Comparison of ENCODE assay signal across 1 cellular context in the genomic region with DNA sequence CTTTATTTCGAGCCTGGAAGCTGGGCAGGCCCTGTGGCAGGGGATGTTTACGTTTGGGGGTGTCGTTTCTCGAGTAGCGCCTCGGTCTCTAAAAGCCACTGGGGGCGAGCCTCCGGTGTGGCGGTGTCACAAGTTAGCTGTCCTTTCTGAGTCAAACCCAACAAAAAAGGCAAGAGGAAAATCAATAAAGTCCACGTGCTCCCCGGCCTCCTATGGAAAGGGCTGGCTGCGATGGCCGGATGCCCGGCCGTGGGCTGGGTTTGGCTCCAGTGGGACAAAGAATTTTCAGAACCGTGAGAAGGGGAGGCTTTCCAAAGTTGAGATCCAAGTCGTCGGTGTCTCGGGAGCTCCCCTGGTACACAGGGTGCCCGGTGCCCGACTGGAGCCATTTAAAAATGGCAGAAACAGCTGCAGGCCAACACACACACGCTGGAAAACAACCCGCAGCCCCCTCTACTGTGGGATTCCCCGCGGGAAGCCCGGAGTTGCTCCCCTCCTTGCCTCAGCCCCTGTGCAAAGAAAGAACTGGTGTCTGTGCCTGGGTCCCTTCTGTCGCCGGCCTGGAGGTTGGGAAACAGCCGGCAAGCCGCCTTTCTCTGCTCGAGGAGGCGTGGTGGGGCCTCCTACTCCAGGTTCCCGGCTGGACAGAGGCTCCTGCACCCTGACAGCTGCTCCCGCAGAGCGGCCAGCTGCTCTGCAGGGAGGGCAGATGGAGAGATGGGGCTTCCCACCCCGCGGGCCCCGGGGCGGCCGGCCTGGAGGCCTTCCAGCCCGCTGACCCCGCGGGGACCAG.
TF ChIP-seq lines count a peak whose summit lies in the region.

No MANE protein-coding gene starts in this region.

TF ChIP-seq in HepG2, 621 proteins besides CTCF, POLR2A, EP300 and RAD21 (continued from another document and continues in another):
- TF ChIP-seq, protein P1, sequence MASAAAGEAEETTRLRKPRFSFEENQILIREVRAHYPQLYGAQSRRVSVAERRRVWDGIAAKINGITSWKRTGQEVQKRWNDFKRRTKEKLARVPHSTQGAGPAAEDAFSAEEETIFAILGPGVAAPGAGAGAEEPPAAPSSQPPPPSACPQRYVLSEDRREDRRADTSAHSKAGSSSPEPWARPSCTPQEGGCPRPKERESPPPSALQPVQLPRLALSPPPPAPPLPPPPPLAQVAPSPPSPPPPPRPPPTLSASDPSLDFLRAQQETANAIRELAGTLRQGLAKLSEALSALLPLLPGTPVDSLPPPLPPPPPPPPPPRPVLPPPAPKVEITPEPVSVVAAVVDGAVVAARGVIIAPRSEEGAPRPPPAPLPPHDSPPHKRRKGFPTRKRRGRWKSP (CRISPR knock-in tag; IDR thresholded peaks at IDR 0.05), result peak; percentile 18
- TF ChIP-seq ZNF343 (CRISPR knock-in tag; IDR thresholded peaks at IDR 0.05) (no peak), SP140L (CRISPR knock-in tag; IDR thresholded peaks at IDR 0.05; ENCODE audit: borderline replicate concordance) (0 out of 2 replicates have a peak, but pooled peaks have one; percentile 19), FOXP1 (IDR thresholded peaks at IDR 0.05) (no peak), FOXP1 (CRISPR knock-in tag; IDR thresholded peaks at IDR 0.05) (peak; percentile 28), SOX6 (IDR thresholded peaks at IDR 0.05) (no peak), SOX6 (CRISPR knock-in tag; IDR thresholded peaks at IDR 0.05) (peak; percentile 81), RORA (CRISPR knock-in tag; IDR thresholded peaks at IDR 0.05) (0 out of 2 replicates have a peak, but pooled peaks have one; percentile 72), GATAD2A (CRISPR knock-in tag; IDR thresholded peaks at IDR 0.05) (peak; percentile 78), HOXA3 (CRISPR knock-in tag; IDR thresholded peaks at IDR 0.05) (peak; percentile 38; the same call in 1 of the 2 replicates), GTF2F1 (IDR thresholded peaks at IDR 0.05; ENCODE audit: low read length) (no peak), NFYB (CRISPR knock-in tag; IDR thresholded peaks at IDR 0.05) (peak; percentile 65), ZNF292 (CRISPR knock-in tag; IDR thresholded peaks at IDR 0.05; ENCODE audit: borderline replicate concordance, low read depth) (peak; percentile 65; the same call in 1 of the 2 replicates), MIXL1 (CRISPR knock-in tag; IDR thresholded peaks at IDR 0.05) (peak; percentile 55; the same call in 1 of the 2 replicates), MAZ (IDR thresholded peaks at IDR 0.05; ENCODE audit: borderline replicate concordance, low read depth, low read length) (0 out of 2 replicates have a peak, but pooled peaks have one; percentile 6), MAZ (CRISPR knock-in tag; IDR thresholded peaks at IDR 0.05; ENCODE audit: low read depth) (peak; percentile 73; the same call in 1 of the 2 replicates), ZNF737 (CRISPR knock-in tag; IDR thresholded peaks at IDR 0.05; ENCODE audit: borderline replicate concordance) (0 out of 2 replicates have a peak, but pooled peaks have one; percentile 56), AKAP8 (CRISPR knock-in tag; IDR thresholded peaks at IDR 0.05) (no peak), ZSCAN9 (CRISPR knock-in tag; IDR thresholded peaks at IDR 0.05; ENCODE audit: borderline replicate concordance) (peak; percentile 35; the same call in 1 of the 2 replicates), ZNF430 (CRISPR knock-in tag; IDR thresholded peaks at IDR 0.05) (peak; percentile 79; the same call in 1 of the 2 replicates), TBX2 (CRISPR knock-in tag; IDR thresholded peaks at IDR 0.05; ENCODE audit: borderline replicate concordance) (peak; percentile 86), REL (CRISPR knock-in tag; conservative IDR thresholded peaks at IDR 0.05) (0 out of 2 replicates have a peak, but pooled peaks have one; percentile 62), YEATS2 (CRISPR knock-in tag; IDR thresholded peaks at IDR 0.05; ENCODE audit: borderline replicate concordance) (peak; percentile 41; the same call in 1 of the 2 replicates), CEBPB (IDR thresholded peaks at IDR 0.05; ENCODE audit: borderline replicate concordance, low read depth, low read length) (peak; percentile 48; the same call in 1 of the 2 replicates), YY1 (IDR thresholded peaks at IDR 0.05; ENCODE audit: insufficient read depth, insufficient replicate concordance, low read depth, low read length) (peak; percentile 78), ZNF331 (CRISPR knock-in tag; IDR thresholded peaks at IDR 0.05) (0 out of 2 replicates have a peak, but pooled peaks have one; percentile 17), ZNF878 (CRISPR knock-in tag; IDR thresholded peaks at IDR 0.05) (peak; percentile 74; the same call in 1 of the 2 replicates), LCORL (IDR thresholded peaks at IDR 0.05) (no peak), LCORL (CRISPR knock-in tag; IDR thresholded peaks at IDR 0.05) (peak; percentile 19; the same call in 1 of the 2 replicates), SMAD1 (CRISPR knock-in tag; IDR thresholded peaks at IDR 0.05; ENCODE audit: borderline replicate concordance, low read depth) (no peak), YEATS4 (CRISPR knock-in tag; IDR thresholded peaks at IDR 0.05; ENCODE audit: borderline replicate concordance) (peak; percentile 74), ZNF136 (CRISPR knock-in tag; IDR thresholded peaks at IDR 0.05; ENCODE audit: low read depth) (no peak), ZNF724P (CRISPR knock-in tag; IDR thresholded peaks at IDR 0.05; ENCODE audit: borderline replicate concordance) (peak; percentile 59; the same call in 1 of the 2 replicates), ZBTB7B (CRISPR knock-in tag; IDR thresholded peaks at IDR 0.05) (peak; percentile 27; the same call in 1 of the 2 replicates), ZFAT (CRISPR knock-in tag; conservative IDR thresholded peaks at IDR 0.05) (0 out of 2 replicates have a peak, but pooled peaks have one; percentile 67), KLF16 (CRISPR knock-in tag; IDR thresholded peaks at IDR 0.05) (peak in 1 of 2 experiments; percentile 77; a peak in 2 of 4 replicates), SOX13 (IDR thresholded peaks at IDR 0.05) (0 out of 2 replicates have a peak, but pooled peaks have one; percentile 33), SOX13 (CRISPR knock-in tag; conservative IDR thresholded peaks at IDR 0.05 in 1 of 2, IDR thresholded peaks at IDR 0.05 in 1 of 2) (peak in 1 of 2 experiments; percentile 52; a peak in 2 of 4 replicates), ETV5 (CRISPR knock-in tag; IDR thresholded peaks at IDR 0.05; ENCODE audit: borderline replicate concordance) (peak; percentile 53; the same call in 1 of the 2 replicates), ZNF264 (CRISPR knock-in tag; IDR thresholded peaks at IDR 0.05) (0 out of 2 replicates have a peak, but pooled peaks have one; percentile 25)
- TF ChIP-seq, protein P2, sequence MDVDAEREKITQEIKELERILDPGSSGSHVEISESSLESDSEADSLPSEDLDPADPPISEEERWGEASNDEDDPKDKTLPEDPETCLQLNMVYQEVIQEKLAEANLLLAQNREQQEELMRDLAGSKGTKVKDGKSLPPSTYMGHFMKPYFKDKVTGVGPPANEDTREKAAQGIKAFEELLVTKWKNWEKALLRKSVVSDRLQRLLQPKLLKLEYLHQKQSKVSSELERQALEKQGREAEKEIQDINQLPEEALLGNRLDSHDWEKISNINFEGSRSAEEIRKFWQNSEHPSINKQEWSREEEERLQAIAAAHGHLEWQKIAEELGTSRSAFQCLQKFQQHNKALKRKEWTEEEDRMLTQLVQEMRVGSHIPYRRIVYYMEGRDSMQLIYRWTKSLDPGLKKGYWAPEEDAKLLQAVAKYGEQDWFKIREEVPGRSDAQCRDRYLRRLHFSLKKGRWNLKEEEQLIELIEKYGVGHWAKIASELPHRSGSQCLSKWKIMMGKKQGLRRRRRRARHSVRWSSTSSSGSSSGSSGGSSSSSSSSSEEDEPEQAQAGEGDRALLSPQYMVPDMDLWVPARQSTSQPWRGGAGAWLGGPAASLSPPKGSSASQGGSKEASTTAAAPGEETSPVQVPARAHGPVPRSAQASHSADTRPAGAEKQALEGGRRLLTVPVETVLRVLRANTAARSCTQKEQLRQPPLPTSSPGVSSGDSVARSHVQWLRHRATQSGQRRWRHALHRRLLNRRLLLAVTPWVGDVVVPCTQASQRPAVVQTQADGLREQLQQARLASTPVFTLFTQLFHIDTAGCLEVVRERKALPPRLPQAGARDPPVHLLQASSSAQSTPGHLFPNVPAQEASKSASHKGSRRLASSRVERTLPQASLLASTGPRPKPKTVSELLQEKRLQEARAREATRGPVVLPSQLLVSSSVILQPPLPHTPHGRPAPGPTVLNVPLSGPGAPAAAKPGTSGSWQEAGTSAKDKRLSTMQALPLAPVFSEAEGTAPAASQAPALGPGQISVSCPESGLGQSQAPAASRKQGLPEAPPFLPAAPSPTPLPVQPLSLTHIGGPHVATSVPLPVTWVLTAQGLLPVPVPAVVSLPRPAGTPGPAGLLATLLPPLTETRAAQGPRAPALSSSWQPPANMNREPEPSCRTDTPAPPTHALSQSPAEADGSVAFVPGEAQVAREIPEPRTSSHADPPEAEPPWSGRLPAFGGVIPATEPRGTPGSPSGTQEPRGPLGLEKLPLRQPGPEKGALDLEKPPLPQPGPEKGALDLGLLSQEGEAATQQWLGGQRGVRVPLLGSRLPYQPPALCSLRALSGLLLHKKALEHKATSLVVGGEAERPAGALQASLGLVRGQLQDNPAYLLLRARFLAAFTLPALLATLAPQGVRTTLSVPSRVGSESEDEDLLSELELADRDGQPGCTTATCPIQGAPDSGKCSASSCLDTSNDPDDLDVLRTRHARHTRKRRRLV (CRISPR knock-in tag; IDR thresholded peaks at IDR 0.05), result peak; percentile 39; the same call in 1 of the 2 replicates
- TF ChIP-seq, protein P3, sequence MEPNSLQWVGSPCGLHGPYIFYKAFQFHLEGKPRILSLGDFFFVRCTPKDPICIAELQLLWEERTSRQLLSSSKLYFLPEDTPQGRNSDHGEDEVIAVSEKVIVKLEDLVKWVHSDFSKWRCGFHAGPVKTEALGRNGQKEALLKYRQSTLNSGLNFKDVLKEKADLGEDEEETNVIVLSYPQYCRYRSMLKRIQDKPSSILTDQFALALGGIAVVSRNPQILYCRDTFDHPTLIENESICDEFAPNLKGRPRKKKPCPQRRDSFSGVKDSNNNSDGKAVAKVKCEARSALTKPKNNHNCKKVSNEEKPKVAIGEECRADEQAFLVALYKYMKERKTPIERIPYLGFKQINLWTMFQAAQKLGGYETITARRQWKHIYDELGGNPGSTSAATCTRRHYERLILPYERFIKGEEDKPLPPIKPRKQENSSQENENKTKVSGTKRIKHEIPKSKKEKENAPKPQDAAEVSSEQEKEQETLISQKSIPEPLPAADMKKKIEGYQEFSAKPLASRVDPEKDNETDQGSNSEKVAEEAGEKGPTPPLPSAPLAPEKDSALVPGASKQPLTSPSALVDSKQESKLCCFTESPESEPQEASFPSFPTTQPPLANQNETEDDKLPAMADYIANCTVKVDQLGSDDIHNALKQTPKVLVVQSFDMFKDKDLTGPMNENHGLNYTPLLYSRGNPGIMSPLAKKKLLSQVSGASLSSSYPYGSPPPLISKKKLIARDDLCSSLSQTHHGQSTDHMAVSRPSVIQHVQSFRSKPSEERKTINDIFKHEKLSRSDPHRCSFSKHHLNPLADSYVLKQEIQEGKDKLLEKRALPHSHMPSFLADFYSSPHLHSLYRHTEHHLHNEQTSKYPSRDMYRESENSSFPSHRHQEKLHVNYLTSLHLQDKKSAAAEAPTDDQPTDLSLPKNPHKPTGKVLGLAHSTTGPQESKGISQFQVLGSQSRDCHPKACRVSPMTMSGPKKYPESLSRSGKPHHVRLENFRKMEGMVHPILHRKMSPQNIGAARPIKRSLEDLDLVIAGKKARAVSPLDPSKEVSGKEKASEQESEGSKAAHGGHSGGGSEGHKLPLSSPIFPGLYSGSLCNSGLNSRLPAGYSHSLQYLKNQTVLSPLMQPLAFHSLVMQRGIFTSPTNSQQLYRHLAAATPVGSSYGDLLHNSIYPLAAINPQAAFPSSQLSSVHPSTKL (CRISPR knock-in tag; IDR thresholded peaks at IDR 0.05), result peak; percentile 64
- TF ChIP-seq, protein P4, sequence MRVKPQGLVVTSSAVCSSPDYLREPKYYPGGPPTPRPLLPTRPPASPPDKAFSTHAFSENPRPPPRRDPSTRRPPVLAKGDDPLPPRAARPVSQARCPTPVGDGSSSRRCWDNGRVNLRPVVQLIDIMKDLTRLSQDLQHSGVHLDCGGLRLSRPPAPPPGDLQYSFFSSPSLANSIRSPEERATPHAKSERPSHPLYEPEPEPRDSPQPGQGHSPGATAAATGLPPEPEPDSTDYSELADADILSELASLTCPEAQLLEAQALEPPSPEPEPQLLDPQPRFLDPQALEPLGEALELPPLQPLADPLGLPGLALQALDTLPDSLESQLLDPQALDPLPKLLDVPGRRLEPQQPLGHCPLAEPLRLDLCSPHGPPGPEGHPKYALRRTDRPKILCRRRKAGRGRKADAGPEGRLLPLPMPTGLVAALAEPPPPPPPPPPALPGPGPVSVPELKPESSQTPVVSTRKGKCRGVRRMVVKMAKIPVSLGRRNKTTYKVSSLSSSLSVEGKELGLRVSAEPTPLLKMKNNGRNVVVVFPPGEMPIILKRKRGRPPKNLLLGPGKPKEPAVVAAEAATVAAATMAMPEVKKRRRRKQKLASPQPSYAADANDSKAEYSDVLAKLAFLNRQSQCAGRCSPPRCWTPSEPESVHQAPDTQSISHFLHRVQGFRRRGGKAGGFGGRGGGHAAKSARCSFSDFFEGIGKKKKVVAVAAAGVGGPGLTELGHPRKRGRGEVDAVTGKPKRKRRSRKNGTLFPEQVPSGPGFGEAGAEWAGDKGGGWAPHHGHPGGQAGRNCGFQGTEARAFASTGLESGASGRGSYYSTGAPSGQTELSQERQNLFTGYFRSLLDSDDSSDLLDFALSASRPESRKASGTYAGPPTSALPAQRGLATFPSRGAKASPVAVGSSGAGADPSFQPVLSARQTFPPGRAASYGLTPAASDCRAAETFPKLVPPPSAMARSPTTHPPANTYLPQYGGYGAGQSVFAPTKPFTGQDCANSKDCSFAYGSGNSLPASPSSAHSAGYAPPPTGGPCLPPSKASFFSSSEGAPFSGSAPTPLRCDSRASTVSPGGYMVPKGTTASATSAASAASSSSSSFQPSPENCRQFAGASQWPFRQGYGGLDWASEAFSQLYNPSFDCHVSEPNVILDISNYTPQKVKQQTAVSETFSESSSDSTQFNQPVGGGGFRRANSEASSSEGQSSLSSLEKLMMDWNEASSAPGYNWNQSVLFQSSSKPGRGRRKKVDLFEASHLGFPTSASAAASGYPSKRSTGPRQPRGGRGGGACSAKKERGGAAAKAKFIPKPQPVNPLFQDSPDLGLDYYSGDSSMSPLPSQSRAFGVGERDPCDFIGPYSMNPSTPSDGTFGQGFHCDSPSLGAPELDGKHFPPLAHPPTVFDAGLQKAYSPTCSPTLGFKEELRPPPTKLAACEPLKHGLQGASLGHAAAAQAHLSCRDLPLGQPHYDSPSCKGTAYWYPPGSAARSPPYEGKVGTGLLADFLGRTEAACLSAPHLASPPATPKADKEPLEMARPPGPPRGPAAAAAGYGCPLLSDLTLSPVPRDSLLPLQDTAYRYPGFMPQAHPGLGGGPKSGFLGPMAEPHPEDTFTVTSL (CRISPR knock-in tag; IDR thresholded peaks at IDR 0.05; ENCODE audit: borderline replicate concordance), result 0 out of 2 replicates have a peak, but pooled peaks have one; percentile 15
- TF ChIP-seq, protein P5, sequence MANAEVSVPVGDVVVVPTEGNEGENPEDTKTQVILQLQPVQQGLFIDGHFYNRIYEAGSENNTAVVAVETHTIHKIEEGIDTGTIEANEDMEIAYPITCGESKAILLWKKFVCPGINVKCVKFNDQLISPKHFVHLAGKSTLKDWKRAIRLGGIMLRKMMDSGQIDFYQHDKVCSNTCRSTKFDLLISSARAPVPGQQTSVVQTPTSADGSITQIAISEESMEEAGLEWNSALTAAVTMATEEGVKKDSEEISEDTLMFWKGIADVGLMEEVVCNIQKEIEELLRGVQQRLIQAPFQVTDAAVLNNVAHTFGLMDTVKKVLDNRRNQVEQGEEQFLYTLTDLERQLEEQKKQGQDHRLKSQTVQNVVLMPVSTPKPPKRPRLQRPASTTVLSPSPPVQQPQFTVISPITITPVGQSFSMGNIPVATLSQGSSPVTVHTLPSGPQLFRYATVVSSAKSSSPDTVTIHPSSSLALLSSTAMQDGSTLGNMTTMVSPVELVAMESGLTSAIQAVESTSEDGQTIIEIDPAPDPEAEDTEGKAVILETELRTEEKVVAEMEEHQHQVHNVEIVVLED (CRISPR knock-in tag; IDR thresholded peaks at IDR 0.05; ENCODE audit: borderline replicate concordance), result no peak
